1 cellular context compared by ENCODE assay signal in the genomic region with DNA sequence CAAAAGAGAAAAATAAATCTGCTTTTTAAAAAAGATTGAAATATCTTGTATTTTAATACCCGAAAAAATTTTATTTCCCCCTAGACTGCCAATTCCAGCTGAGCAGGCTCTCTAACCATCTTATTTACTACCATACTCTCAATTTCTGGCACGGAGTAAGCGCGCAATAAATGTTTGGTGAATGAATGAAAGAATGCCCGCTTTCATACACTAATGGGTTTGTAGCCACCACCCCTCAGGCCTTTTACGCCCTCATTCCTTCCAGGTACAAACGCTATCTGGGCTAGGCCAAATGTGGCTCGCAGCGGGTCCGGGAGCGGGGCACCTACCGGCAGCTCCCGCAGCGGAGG.
TF ChIP-seq lines count a peak whose summit lies in the region.

No MANE protein-coding gene starts in this region.

TF ChIP-seq in endothelial cell of umbilical vein, 7 proteins besides CTCF, POLR2A, EP300 and RAD21 (continued from another document):
- no peak for TF ChIP-seq EZH2 (IDR thresholded peaks at IDR 0.05; ENCODE audit: borderline replicate concordance, low read depth, low read length, severe bottlenecking)
- no peak for TF ChIP-seq POLR2AphosphoS5 (IDR thresholded peaks at IDR 0.05; ENCODE audit: insufficient read depth, low read depth, low read length)
